24 cellular contexts compared by ENCODE assay signal in the genomic region with DNA sequence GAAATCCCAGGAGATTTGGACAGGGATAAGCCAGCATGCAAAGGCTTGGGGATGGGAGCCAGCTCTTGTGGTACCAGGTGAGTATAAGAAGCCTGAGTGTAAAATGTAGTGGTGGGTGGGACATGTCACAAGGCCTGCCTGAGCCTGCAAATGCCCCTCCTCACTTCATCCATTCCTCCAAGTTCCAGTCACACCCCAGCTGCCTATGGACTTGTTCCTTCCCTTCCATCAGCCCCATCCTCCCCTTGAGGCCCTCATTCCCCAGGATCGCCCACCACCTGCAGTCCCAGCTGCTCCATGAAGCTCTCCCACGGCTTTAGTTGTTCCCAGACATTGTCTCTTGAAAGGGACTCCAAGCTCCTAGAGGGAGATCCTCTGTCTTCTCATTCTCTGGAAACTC.
DNase-seq lines count a peak whose midpoint lies in the region; ATAC-seq and TF ChIP-seq lines count a peak whose summit lies in the region.
"Had no signal": no experiment of that assay in that cellular context is flagged by ENCODE, and none has a peak within 500 bp of the region (broad histone marks: within the 10 kb centered on the region; RNA-seq: fewer than 3 reads in every experiment).

No MANE protein-coding gene starts in this region.

- no peak overlapping the region for H3K4me2 ChIP-seq in neuronal stem cell (ENCODE audit: insufficient read depth, low read length, poor library complexity, severe bottlenecking)
- H3K4me2 ChIP-seq: BLaER1 had no signal

- peak overlapping the region; percentile 30 for H3K18ac ChIP-seq in neuronal stem cell (ENCODE audit: low read length)

- no peak for TF ChIP-seq EP300 in esophagus muscularis mucosa (IDR thresholded peaks at IDR 0.05)

- H2BK15ac ChIP-seq in neuronal stem cell (ENCODE audit: low read length) = no peak overlapping the region

- no peaks in the 10 kb centered on the region for H3K79me1 ChIP-seq in neuronal stem cell (ENCODE audit: low read depth, low read length)

- CTCF ChIA-PET in RWPE1 (lab: Yijun Ruan, JAX) = interaction anchor here (0.6 kb wide), 1 partner anchor 42 kb away, joined by 3 read pairs; no protein-coding TSS in a partner anchor

- H2BK5ac ChIP-seq in neuronal stem cell (ENCODE audit: low read length) = no peak overlapping the region

- ATAC-seq in activated CD4-positive, CD25-positive, alpha-beta regulatory T cell treated with anti-CD3 and anti-CD28 coated beads, Interleukin-2, amount 50 U/mL, for 24 hours = no peak
- ATAC-seq: GM12878 had no signal

- no peaks in the 10 kb centered on the region for H3K9me3 ChIP-seq in esophagus muscularis mucosa
- peaks cover 0 to 2% of the 10 kb centered on the region in 2 donors for H3K9me3 ChIP-seq in neuronal stem cell (replicated peaks in 1 of 2; ENCODE audit: control insufficient read depth in 2 of 2, insufficient read depth in 1 of 2, low read depth in 1 of 2, low read length in 2 of 2)
- H3K9me3 ChIP-seq: BE2C, BLaER1 had no signal

- no peak overlapping the region for H4K8ac ChIP-seq in neuronal stem cell (ENCODE audit: low read depth, low read length)

- no peak overlapping the region for H3K4ac ChIP-seq in neuronal stem cell (ENCODE audit: low read length)

- 74% methylated on average over 2 of the region's 2 CpGs for WGBS in esophagus muscularis mucosa
- no CpG with 5 or more reads among the region's 2 CpGs for WGBS in neuronal stem cell (ENCODE audit: extremely low coverage in 2 of 2, insufficient read length in 2 of 2, insufficient replicate concordance in 1 of 2), 2 donors

- H2AFZ ChIP-seq in neuronal stem cell (ENCODE audit: low read length) = no peak overlapping the region

- H2AK5ac ChIP-seq in neuronal stem cell (ENCODE audit: low read depth, low read length) = no peak overlapping the region

- TF ChIP-seq POLR2A in esophagus muscularis mucosa (IDR thresholded peaks at IDR 0.05; ENCODE audit: low read depth) = no peak

- no peak overlapping the region for H3K4me3 ChIP-seq in esophagus muscularis mucosa
- no peak overlapping the region for H3K4me3 ChIP-seq in neuronal stem cell (ENCODE audit: low read length in 2 of 2)
- H3K4me3 ChIP-seq: BLaER1, GM12878 had no signal

- no peak for TF ChIP-seq CTCF in esophagus muscularis mucosa (IDR thresholded peaks at IDR 0.05)
- no peak for TF ChIP-seq CTCF in RWPE1 (conservative IDR thresholded peaks at IDR 0.05; ENCODE audit: low read depth)

- intact Hi-C loops in esophagus muscularis mucosa (cut with DNase I) = no loop called here

- H3K36me3 ChIP-seq in esophagus muscularis mucosa = no peaks in the 10 kb centered on the region
- no peaks in the 10 kb centered on the region for H3K36me3 ChIP-seq in neuronal stem cell (replicated peaks in 1 of 2; ENCODE audit: control insufficient read depth in 2 of 2, insufficient read depth in 2 of 2, low read length in 2 of 2)
- H3K36me3 ChIP-seq: BE2C, BLaER1 had no signal

- H2BK120ac ChIP-seq in neuronal stem cell (ENCODE audit: low read depth, low read length) = no peak overlapping the region

- peaks cover 0 to 43% (median 0%) of the 10 kb centered on the region in 4 donors for H3K27me3 ChIP-seq in esophagus muscularis mucosa
- no peaks in the 10 kb centered on the region for H3K27me3 ChIP-seq in neuronal stem cell (ENCODE audit: control insufficient read depth in 3 of 3, insufficient read depth in 3 of 3, low read depth in 1 of 3, low read length in 3 of 3)
- H3K27me3 ChIP-seq: BE2C, BLaER1 had no signal

- POLR2A ChIA-PET in RWPE1 (lab: Yijun Ruan, JAX; ENCODE audit: low non-redundant PET) = no interaction called here

- H3K9ac ChIP-seq in neuronal stem cell (ENCODE audit: low read depth, low read length, poor library complexity) = peak overlapping the region; percentile 27
- H3K9ac ChIP-seq: BLaER1 had no signal

- H3K4me1 ChIP-seq in esophagus muscularis mucosa (no peaks in the 10 kb centered on the region), neuronal stem cell (ENCODE audit: control insufficient read depth in 2 of 2, insufficient read depth in 1 of 2, low read depth in 1 of 2, low read length in 2 of 2) (no peaks in the 10 kb centered on the region)
- H3K4me1 ChIP-seq: BE2C, BLaER1 had no signal

- H3K14ac ChIP-seq in neuronal stem cell (ENCODE audit: low read length) = no peak overlapping the region

- H4K91ac ChIP-seq in neuronal stem cell (ENCODE audit: low read depth, low read length, poor library complexity) = no peak overlapping the region

- no peak overlapping the region for H3K23ac ChIP-seq in neuronal stem cell (ENCODE audit: low read depth, low read length, poor library complexity)

- peak; percentile 4 for DNase-seq in activated CD4-positive, CD25-positive, alpha-beta regulatory T cell treated with anti-CD3 and anti-CD28 coated beads, Interleukin-2, amount 50 U/mL, for 72 hours
- DNase-seq in esophagus muscularis mucosa (ENCODE audit: extremely low spot score) = peak; percentile 70
- DNase-seq in neuronal stem cell (ENCODE audit: low spot score) = no peak
- no peak for DNase-seq in NK-92 (lab: John Stamatoyannopoulos, UW; ENCODE audit: unreplicated experiment)
- no peak for DNase-seq in stimulated activated CD8-positive, alpha-beta memory T cell treated with anti-CD3 and anti-CD28 coated beads, Interleukin-4, amount 100 ng/mL, for 48 hours
- DNase-seq in RWPE1 (ENCODE audit: low spot score) = no peak
- DNase-seq: 8988T; ACHN; BE2C; C1 segment of cervical spinal cord; CD4-positive, alpha-beta memory T cell; CD4-positive, CD25-positive, alpha-beta regulatory T cell; CD8-positive, alpha-beta memory T cell; COR-L47; DMS 273 treated with DMSO at 0.1 percent for 48 hours; DMS153; DMS53; DMS79; DND-41; EL; GDM1 had no signal

- H2BK12ac ChIP-seq in neuronal stem cell (ENCODE audit: low read length) = no peak overlapping the region

- no peak overlapping the region for H3K27ac ChIP-seq in esophagus muscularis mucosa (replicated peaks in 1 of 4)
- no peak overlapping the region for H3K27ac ChIP-seq in neuronal stem cell (replicated peaks; ENCODE audit: low read length)
- no peak overlapping the region for H3K27ac ChIP-seq in RWPE1
- H3K27ac ChIP-seq: BLaER1 had no signal

Comparison
In these comparisons a context has a peak if more than half of its experiments do, and no peak if none do; other contexts are left out.
1. DNase-seq: peak in activated CD4-positive, CD25-positive, alpha-beta regulatory T cell treated with anti-CD3 and anti-CD28 coated beads, Interleukin-2, amount 50 U/mL, for 72 hours (single experiment) and esophagus muscularis mucosa (single experiment); none in neuronal stem cell (single experiment), NK-92 (single experiment), stimulated activated CD8-positive, alpha-beta memory T cell treated with anti-CD3 and anti-CD28 coated beads, Interleukin-4, amount 100 ng/mL, for 48 hours (single experiment) and RWPE1 (single experiment).